Comparison of ENCODE assay signal across 19 cellular contexts in genomic region chr7:31512166-31512565, GRCh38. TPM values are rescaled to one million over a fixed set of nuclear protein-coding genes. Genes with fewer than 3 reads are reported as not detected.
"Had no signal": no experiment of that assay in that cellular context is flagged by ENCODE, and none has a peak within 500 bp of the region (broad histone marks: within the 10 kb centered on the region; RNA-seq: fewer than 3 reads in every experiment).

No MANE protein-coding gene starts in this region.

- ATAC-seq: Panc1, Right ventricle myocardium inferior had no signal

- DNase-seq: Karpas-422, KG1, MG63, NCI-H1092, NCI-H1417 treated with DMSO at 0.1 percent for 48 hours, NCI-H146, NCI-H1694 treated with DMSO at 0.1 percent for 48 hours, NCI-H1930, NCI-H2081, NCI-H2227 treated with DMSO at 0.1 percent for 48 hours, NCI-H69, NCI-H774, SHP77 treated with DMSO at 0.1 percent for 48 hours, SJCRH30 had no signal

RNA-seq across cellular contexts. Expression of gene ITPRID1, which starts 1.7 kb away (rescaled TPM):
- total RNA-seq: HT-29; NCI-H460; Right ventricle myocardium inferior; SJCRH30; T-helper 1 cell treated with Interleukin-12 subunit alpha and Interleukin-12 subunit beta and Interleukin-4 antibody, amounts not matched to agents 30 ng/mL and 1 ng/mL, for 36 hours had no signal
